ENCODE assay signal across 23 cellular contexts in genomic region chr12:28629691-28630090, GRCh38.
DNase-seq lines count a peak whose midpoint lies in the region; ATAC-seq and TF ChIP-seq lines count a peak whose summit lies in the region.
"Had no signal": no experiment of that assay in that cellular context is flagged by ENCODE, and none has a peak within 500 bp of the region (broad histone marks: within the 10 kb centered on the region; RNA-seq: fewer than 3 reads in every experiment).

No MANE protein-coding gene starts in this region.

- H4K20me1 ChIP-seq in MM.1S (ENCODE audit: insufficient read depth, low read length) (no peaks in the 10 kb centered on the region), GM23248 (ENCODE audit: insufficient read depth) (no peaks in the 10 kb centered on the region)
- H4K20me1 ChIP-seq: BLaER1 treated with 17β-estradiol and CSF1 and Interleukin-3, amounts not matched to agents 10 nM and 100 nM had no signal

- H3K27me3 Mint-ChIP-seq in CD14-positive monocyte (ENCODE audit: low read depth in 3 of 3) (peaks cover 0 to 4% (median 0%) of the 10 kb centered on the region in 3 donors), endodermal cell (ENCODE audit: insufficient read depth) (no peaks in the 10 kb centered on the region)

- H3F3A ChIP-seq in MM.1S (ENCODE audit: insufficient read depth, low read length), result no peaks in the 10 kb centered on the region
- no peaks in the 10 kb centered on the region for H3F3A ChIP-seq in GM23248 (ENCODE audit: insufficient read depth)

- intact Hi-C loops in CD14-positive monocyte (cut with micrococcal nuclease), result no loop called here

- no peaks in the 10 kb centered on the region for H3K9me3 ChIP-seq in endodermal cell (ENCODE audit: control insufficient read depth, low read length)
- H3K9me3 ChIP-seq in MM.1S (replicated peaks; ENCODE audit: insufficient read depth, low read length), result no peaks in the 10 kb centered on the region
- no peaks in the 10 kb centered on the region for H3K9me3 ChIP-seq in GM23248 (ENCODE audit: low read depth)
- H3K9me3 ChIP-seq: BLaER1 treated with 17β-estradiol and CSF1 and Interleukin-3, amounts not matched to agents 10 nM and 100 nM had no signal

- no peaks in the 10 kb centered on the region for H3K79me2 ChIP-seq in MM.1S (ENCODE audit: low read length)
- no peaks in the 10 kb centered on the region for H3K79me2 ChIP-seq in GM23248 (ENCODE audit: insufficient read depth)

- no peak for TF ChIP-seq CTCF in CD14-positive monocyte (IDR thresholded peaks at IDR 0.05)
- TF ChIP-seq CTCF in endodermal cell (conservative IDR thresholded peaks at IDR 0.05), result no peak
- no peak for TF ChIP-seq CTCF in MM.1S (IDR thresholded peaks at IDR 0.05; ENCODE audit: low read length)

- no peak overlapping the region for H3K9ac ChIP-seq in endodermal cell (ENCODE audit: extremely low read depth, low read length, poor library complexity, severe bottlenecking)
- no peak overlapping the region for H3K9ac ChIP-seq in MM.1S (ENCODE audit: low read length)
- no peak overlapping the region for H3K9ac ChIP-seq in GM23248
- H3K9ac ChIP-seq: BLaER1 treated with 17β-estradiol and CSF1 and Interleukin-3, amounts not matched to agents 10 nM and 100 nM had no signal

- H3K4me3 ChIP-seq in endodermal cell (ENCODE audit: low read length) (no peak overlapping the region), MM.1S (ENCODE audit: low read length) (no peak overlapping the region), GM23248 (no peak overlapping the region)
- H3K4me3 ChIP-seq: BLaER1 treated with 17β-estradiol and CSF1 and Interleukin-3, amounts not matched to agents 10 nM and 100 nM; GM12878; K562 had no signal

- H3K9me2 ChIP-seq in MM.1S (replicated peaks; ENCODE audit: insufficient read depth, low read length), result no peaks in the 10 kb centered on the region
- H3K9me2 ChIP-seq in GM23248 (ENCODE audit: insufficient read depth), result no peaks in the 10 kb centered on the region

- in situ Hi-C loops in GM23248 (cut with MboI), result no loop called here

- H3K4me3 Mint-ChIP-seq in CD14-positive monocyte (no peak overlapping the region), endodermal cell (no peak overlapping the region)
- H3K4me3 Mint-ChIP-seq: B cell; CD4-positive, CD25-positive, alpha-beta regulatory T cell; CD8-positive, alpha-beta memory T cell; HFFc6 had no signal

- H3K36me3 Mint-ChIP-seq in CD14-positive monocyte, result no peaks in the 10 kb centered on the region
- H3K36me3 Mint-ChIP-seq in endodermal cell (ENCODE audit: low read depth), result no peaks in the 10 kb centered on the region
- H3K36me3 Mint-ChIP-seq: CD4-positive, CD25-positive, alpha-beta regulatory T cell had no signal

- H3K27ac ChIP-seq in endodermal cell (ENCODE audit: low read depth, low read length) (no peak overlapping the region), MM.1S (ENCODE audit: low read length) (no peak overlapping the region), GM23248 (no peak overlapping the region)
- H3K27ac ChIP-seq: BLaER1 treated with 17β-estradiol and CSF1 and Interleukin-3, amounts not matched to agents 10 nM and 100 nM had no signal

- H3K9me3 Mint-ChIP-seq in CD14-positive monocyte (peaks cover 0 to 11% (median 3%) of the 10 kb centered on the region in 7 donors), endodermal cell (no peaks in the 10 kb centered on the region)
- H3K9me3 Mint-ChIP-seq: CD8-positive, alpha-beta memory T cell; HFFc6 had no signal

- H3K27ac Mint-ChIP-seq in CD14-positive monocyte (no peak overlapping the region), endodermal cell (no peak overlapping the region)
- H3K27ac Mint-ChIP-seq: B cell; CD4-positive, CD25-positive, alpha-beta regulatory T cell; CD8-positive, alpha-beta memory T cell; HFFc6 had no signal

- H3K27me3 ChIP-seq in endodermal cell (ENCODE audit: control insufficient read depth, insufficient read depth, low read length, poor library complexity, severe bottlenecking), result no peaks in the 10 kb centered on the region
- no peaks in the 10 kb centered on the region for H3K27me3 ChIP-seq in MM.1S (replicated peaks; ENCODE audit: insufficient read depth, low read length)
- no peaks in the 10 kb centered on the region for H3K27me3 ChIP-seq in GM23248 (replicated peaks; ENCODE audit: insufficient read depth)
- H3K27me3 ChIP-seq: BLaER1 treated with 17β-estradiol and CSF1 and Interleukin-3, amounts not matched to agents 10 nM and 100 nM had no signal

- no peaks in the 10 kb centered on the region for H3K36me3 ChIP-seq in endodermal cell (ENCODE audit: control insufficient read depth, insufficient read depth, low read length)
- no peaks in the 10 kb centered on the region for H3K36me3 ChIP-seq in MM.1S (replicated peaks; ENCODE audit: insufficient read depth, low read length)
- H3K36me3 ChIP-seq in GM23248 (ENCODE audit: low read depth), result no peaks in the 10 kb centered on the region
- H3K36me3 ChIP-seq: BLaER1 treated with 17β-estradiol and CSF1 and Interleukin-3, amounts not matched to agents 10 nM and 100 nM had no signal

- DNase-seq in CD14-positive monocyte (ENCODE audit: low spot score) (peak; percentile 35), endodermal cell (peak; percentile 51), medulla oblongata (ENCODE audit: extremely low spot score) (peak; percentile 36), putamen (ENCODE audit: low spot score) (peak; percentile 1), MM.1S (no peak), GM23248 (no peak)
- DNase-seq: ACHN; CD4-positive, CD25-positive, alpha-beta regulatory T cell; CD8-positive, alpha-beta memory T cell; COR-L47; DMS 273 treated with DMSO at 0.1 percent for 48 hours; DMS53; DND-41; EL; H7; HFFc6; IMR-90 had no signal

- H2AFZ ChIP-seq in MM.1S (ENCODE audit: low read length) (no peak overlapping the region), GM23248 (no peak overlapping the region)

- H3K4me2 ChIP-seq in MM.1S (ENCODE audit: low read depth, low read length), result no peak overlapping the region
- no peak overlapping the region for H3K4me2 ChIP-seq in GM23248 (ENCODE audit: unreplicated experiment)
- H3K4me2 ChIP-seq: BLaER1 treated with 17β-estradiol and CSF1 and Interleukin-3, amounts not matched to agents 10 nM and 100 nM had no signal

- no peaks in the 10 kb centered on the region for H3K4me1 Mint-ChIP-seq in CD14-positive monocyte
- H3K4me1 Mint-ChIP-seq in endodermal cell, result no peaks in the 10 kb centered on the region
- H3K4me1 Mint-ChIP-seq: B cell; CD4-positive, CD25-positive, alpha-beta regulatory T cell; CD8-positive, alpha-beta memory T cell had no signal

- WGBS in endodermal cell (ENCODE audit: insufficient coverage in 1 of 2, insufficient read length in 1 of 2), 2 experiments, result 89 to 96% methylated on average over 1 to 7 of the region's 7 CpGs
- 83 to 88% methylated on average over 7 of the region's 7 CpGs for WGBS in GM23248 (ENCODE audit: low coverage in 1 of 2, low lambda C conversion rate in 2 of 2, missing lambda C conversion rate in 2 of 2), 2 experiments

- no peak for ATAC-seq in GM21447 (IDR thresholded peaks at IDR 0.05; ENCODE audit: unreplicated experiment)
- ATAC-seq: GM12878, HCT116, K562 had no signal

- H3K4me1 ChIP-seq in endodermal cell (ENCODE audit: control insufficient read depth, insufficient read depth, low read length) (no peaks in the 10 kb centered on the region), MM.1S (ENCODE audit: low read length) (no peaks in the 10 kb centered on the region), GM23248 (ENCODE audit: insufficient read depth) (no peaks in the 10 kb centered on the region)
- H3K4me1 ChIP-seq: BLaER1 treated with 17β-estradiol and CSF1 and Interleukin-3, amounts not matched to agents 10 nM and 100 nM had no signal

Comparison
In these comparisons a context has a peak if more than half of its experiments do, and no peak if none do; other contexts are left out.
1. DNase-seq: peak in CD14-positive monocyte (single experiment), endodermal cell (single experiment), medulla oblongata (single experiment) and putamen (single experiment); none in MM.1S (single experiment) and GM23248 (single experiment).